ENCODE assay signal across 11 cellular contexts in the genomic region with DNA sequence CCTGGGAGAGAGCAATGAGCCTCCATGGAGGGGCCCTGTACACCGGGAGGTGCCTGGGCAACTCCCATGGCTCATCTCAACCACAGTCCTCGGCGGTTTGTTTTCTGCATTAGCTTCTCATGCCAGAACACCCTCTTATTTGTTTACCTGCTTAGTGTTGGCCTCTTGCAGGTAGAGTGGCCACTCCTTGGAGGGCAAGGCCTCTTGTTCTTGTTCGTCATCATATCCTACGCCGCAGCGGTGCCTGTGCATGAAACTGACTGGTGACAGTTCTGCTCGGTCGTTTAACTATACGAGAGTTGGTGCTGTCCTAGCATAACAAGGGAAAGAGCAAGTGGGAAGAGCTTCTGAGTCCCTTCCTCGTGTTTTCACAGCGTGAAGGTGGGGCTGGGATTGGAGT. TPM values are rescaled to one million over a fixed set of nuclear protein-coding genes. Genes with fewer than 3 reads are reported as not detected.
DNase-seq lines count a peak whose midpoint lies in the region; ATAC-seq and TF ChIP-seq lines count a peak whose summit lies in the region.
"Had no signal": no experiment of that assay in that cellular context is flagged by ENCODE, and none has a peak within 500 bp of the region (broad histone marks: within the 10 kb centered on the region; RNA-seq: fewer than 3 reads in every experiment).

No MANE protein-coding gene starts in this region.

- H3K9ac ChIP-seq in DND-41 (ENCODE audit: low read depth, low read length), result no peak overlapping the region

- H3K36me3 Mint-ChIP-seq in progenitor cell of endocrine pancreas (ENCODE audit: insufficient read depth), result peaks cover 22% of the 10 kb centered on the region

- H2AFZ ChIP-seq in DND-41 (ENCODE audit: low read depth, low read length), result peak overlapping the region; percentile 33; the same call in 1 of the 2 replicates

- no peaks in the 10 kb centered on the region for H3K9me3 Mint-ChIP-seq in progenitor cell of endocrine pancreas (ENCODE audit: low read depth)
- H3K9me3 Mint-ChIP-seq: CD8-positive, alpha-beta memory T cell had no signal

- H3K79me2 ChIP-seq in DND-41 (ENCODE audit: insufficient read depth, low read length), result no peaks in the 10 kb centered on the region

- TF ChIP-seq CTCF in DND-41 (IDR thresholded peaks at IDR 0.05; ENCODE audit: borderline replicate concordance, extremely low read depth, low read length, poor library complexity, severe bottlenecking), result no peak
- TF ChIP-seq CTCF in left lung (IDR thresholded peaks at IDR 0.05), result no peak
- TF ChIP-seq CTCF in progenitor cell of endocrine pancreas (IDR thresholded peaks at IDR 0.05; ENCODE audit: unreplicated experiment), result no peak

- no peak overlapping the region for H3K4me3 Mint-ChIP-seq in progenitor cell of endocrine pancreas (ENCODE audit: low read depth)
- H3K4me3 Mint-ChIP-seq: CD8-positive, alpha-beta memory T cell had no signal

- H3K4me2 ChIP-seq in DND-41 (ENCODE audit: insufficient read depth, low read length), result no peak overlapping the region

- peak overlapping the region; percentile 41 for H3K27ac Mint-ChIP-seq in progenitor cell of endocrine pancreas

- ATAC-seq in DND-41 (ENCODE audit: insufficient read depth, low read depth), result no peak
- peak; percentile 68 for ATAC-seq in left lung
- ATAC-seq: GM12878, K562 had no signal

- H4K20me1 ChIP-seq in DND-41 (ENCODE audit: insufficient read depth, low read length), result no peaks in the 10 kb centered on the region; the same call in 1 of the 2 replicates

- H3K4me1 ChIP-seq in DND-41 (ENCODE audit: insufficient read depth, low read length), result no peaks in the 10 kb centered on the region
- peaks cover 39 to 48% of the 10 kb centered on the region in 2 donors for H3K4me1 ChIP-seq in left lung

- no peak overlapping the region for H3K4me3 ChIP-seq in DND-41 (ENCODE audit: low read depth in 1 of 2, low read length in 2 of 2)
- H3K4me3 ChIP-seq in left lung, result no peak overlapping the region
- H3K4me3 ChIP-seq: GM12878, K562 had no signal

- H3K9me3 ChIP-seq in DND-41 (ENCODE audit: insufficient read depth, low read length, severe bottlenecking) (no peaks in the 10 kb centered on the region), left lung (no peaks in the 10 kb centered on the region)

- H3K27me3 ChIP-seq in DND-41 (ENCODE audit: insufficient read depth, low read length, poor library complexity), result peaks cover 3% of the 10 kb centered on the region
- no peaks in the 10 kb centered on the region for H3K27me3 ChIP-seq in left lung

- no peak for DNase-seq in DND-41
- DNase-seq in NCI-H510A treated with DMSO at 0.1 percent for 48 hours (lab: John Stamatoyannopoulos, UW), result peak; percentile 48
- peak; percentile 67 to 77 for DNase-seq in left lung
- no peak for DNase-seq in progenitor cell of endocrine pancreas (ENCODE audit: low spot score, unreplicated experiment)
- DNase-seq in inferior parietal cortex (ENCODE audit: extremely low spot score), result no peak
- DNase-seq in CD1c-positive myeloid dendritic cell (ENCODE audit: extremely low spot score), result no peak
- no peak for DNase-seq in COLO829 (ENCODE audit: low spot score)
- DNase-seq: CD8-positive, alpha-beta memory T cell had no signal

- intact Hi-C loops in left lung (cut with DNase I), result no loop called here

- H3K27me3 Mint-ChIP-seq in progenitor cell of endocrine pancreas, result no peaks in the 10 kb centered on the region

- no peak overlapping the region for H3K27ac ChIP-seq in DND-41 (ENCODE audit: low read length)
- H3K27ac ChIP-seq in left lung, result peak overlapping the region; percentile 45 to 50

- no peaks in the 10 kb centered on the region for H3K36me3 ChIP-seq in DND-41 (ENCODE audit: insufficient read depth, low read length)
- no peaks in the 10 kb centered on the region for H3K36me3 ChIP-seq in left lung

- peaks cover 46% of the 10 kb centered on the region for H3K4me1 Mint-ChIP-seq in progenitor cell of endocrine pancreas (ENCODE audit: low read depth)
- H3K4me1 Mint-ChIP-seq: CD8-positive, alpha-beta memory T cell had no signal

RNA-seq across cellular contexts. Expression of gene RNF113B, which starts 40.5 kb away (rescaled TPM):
- total RNA-seq in left lung (not detected), progenitor cell of endocrine pancreas (not detected in 2 replicates)
- total RNA-seq: CD8-positive, alpha-beta memory T cell; G401; GM12878; K562 had no signal

Comparison
In these comparisons a context has a peak if more than half of its experiments do, and no peak if none do; other contexts are left out.
1. DNase-seq: peak in NCI-H510A treated with DMSO at 0.1 percent for 48 hours (single experiment) and left lung (2 of 2); none in DND-41 (single experiment), progenitor cell of endocrine pancreas (single experiment), inferior parietal cortex (single experiment), CD1c-positive myeloid dendritic cell (single experiment) and COLO829 (single experiment).